20 cellular contexts compared by ENCODE assay signal in genomic region chr6:41958022-41958856, GRCh38. TPM values are rescaled to one million over a fixed set of nuclear protein-coding genes. Genes with fewer than 3 reads are reported as not detected.
A peak's percentile ranks its signal among the peaks of the same experiment; 100 is the strongest.
DNase-seq lines count a peak whose midpoint lies in the region; ATAC-seq and TF ChIP-seq lines count a peak whose summit lies in the region.
"Had no signal": no experiment of that assay in that cellular context is flagged by ENCODE, and none has a peak within 500 bp of the region (broad histone marks: within the 10 kb centered on the region; RNA-seq: fewer than 3 reads in every experiment).

No MANE protein-coding gene starts in this region.

- TF ChIP-seq CTCF in osteoblast (IDR thresholded peaks at IDR 0.05; ENCODE audit: extremely low read depth, low read depth, low read length): no peak

- H3K27me3 ChIP-seq in naive thymus-derived CD4-positive, alpha-beta T cell (ENCODE audit: control insufficient read depth in 2 of 2, insufficient read depth in 2 of 2, low read length in 2 of 2): no peaks in the 10 kb centered on the region
- no peaks in the 10 kb centered on the region for H3K27me3 ChIP-seq in osteoblast (ENCODE audit: insufficient read depth, low read length)
- H3K27me3 ChIP-seq: BLaER1, breast epithelium, dorsolateral prefrontal cortex had no signal

- no peak overlapping the region for H3K4me3 ChIP-seq in naive thymus-derived CD4-positive, alpha-beta T cell (ENCODE audit: low read length)
- H3K4me3 ChIP-seq in osteoblast (ENCODE audit: insufficient read depth, low read length): no peak overlapping the region
- H3K4me3 ChIP-seq: BLaER1, breast epithelium, dorsolateral prefrontal cortex had no signal

- no peak overlapping the region for H3K4me2 ChIP-seq in osteoblast (ENCODE audit: insufficient read depth, low read length)
- H3K4me2 ChIP-seq: BLaER1 had no signal

- no peaks in the 10 kb centered on the region for H4K20me1 ChIP-seq in osteoblast (ENCODE audit: insufficient read depth, low read length)
- H4K20me1 ChIP-seq: BLaER1 had no signal

- H3K4me3 Mint-ChIP-seq in activated CD4-positive, alpha-beta T cell treated with anti-CD3 and anti-CD28 coated beads for 36 hours: peak overlapping the region; percentile 32
- H3K4me3 Mint-ChIP-seq in activated T-helper 17 cell treated with anti-CD3 and anti-CD28 coated beads, Interleukin-2, amount 50 U/mL, for 72 hours: peak overlapping the region; percentile 74
- peak overlapping the region in 8 of 10 donors; percentile 14 to 64 (median 46) for H3K4me3 Mint-ChIP-seq in naive thymus-derived CD4-positive, alpha-beta T cell

- H3K4me1 ChIP-seq in naive thymus-derived CD4-positive, alpha-beta T cell (ENCODE audit: control insufficient read depth in 2 of 2, insufficient read depth in 2 of 2, low read length in 2 of 2): peaks cover 18 to 33% of the 10 kb centered on the region in 2 donors
- H3K4me1 ChIP-seq in osteoblast (ENCODE audit: insufficient read depth, low read length): no peaks in the 10 kb centered on the region
- H3K4me1 ChIP-seq: breast epithelium had no signal

- H3K9me3 Mint-ChIP-seq in activated CD4-positive, alpha-beta T cell treated with anti-CD3 and anti-CD28 coated beads for 36 hours (ENCODE audit: low read depth): peaks cover 8% of the 10 kb centered on the region
- no peaks in the 10 kb centered on the region for H3K9me3 Mint-ChIP-seq in activated T-helper 17 cell treated with anti-CD3 and anti-CD28 coated beads, Interleukin-2, amount 50 U/mL, for 72 hours
- peaks cover 0 to 6% (median 0%) of the 10 kb centered on the region in 11 donors for H3K9me3 Mint-ChIP-seq in naive thymus-derived CD4-positive, alpha-beta T cell

- peaks cover 0 to 30% (median 4%) of the 10 kb centered on the region in 3 experiments for H3K36me3 ChIP-seq in naive thymus-derived CD4-positive, alpha-beta T cell (ENCODE audit: control insufficient read depth in 2 of 3, insufficient read depth in 3 of 3, low read length in 3 of 3)
- H3K36me3 ChIP-seq in osteoblast (ENCODE audit: insufficient read depth, low read length): no peaks in the 10 kb centered on the region
- H3K36me3 ChIP-seq: breast epithelium had no signal

- H3K27me3 Mint-ChIP-seq in activated CD4-positive, alpha-beta T cell treated with anti-CD3 and anti-CD28 coated beads for 36 hours: no peaks in the 10 kb centered on the region
- H3K27me3 Mint-ChIP-seq in activated T-helper 17 cell treated with anti-CD3 and anti-CD28 coated beads, Interleukin-2, amount 50 U/mL, for 72 hours: no peaks in the 10 kb centered on the region
- H3K27me3 Mint-ChIP-seq in naive thymus-derived CD4-positive, alpha-beta T cell: no peaks in the 10 kb centered on the region

- POLR2A ChIA-PET in activated CD4-positive, alpha-beta T cell treated with anti-CD3 and anti-CD28 coated beads for 36 hours (lab: Charles Lee): interaction anchor here (0.7 kb wide), 1 partner anchor 85 kb away, joined by 6 read pairs; no protein-coding TSS in a partner anchor
- POLR2A ChIA-PET in naive thymus-derived CD4-positive, alpha-beta T cell (lab: Charles Lee): interaction anchor here (0.6 kb wide), 1 partner anchor 81 kb away, joined by 3 read pairs; no protein-coding TSS in a partner anchor

- CTCF ChIA-PET in activated CD4-positive, alpha-beta T cell treated with anti-CD3 and anti-CD28 coated beads for 36 hours (lab: Charles Lee): interaction anchor here (0.7 to 1.7 kb wide), 3 partner anchors 18 to 255 kb away, joined by 4 to 5 read pairs (median 5); no protein-coding TSS in a partner anchor
- CTCF ChIA-PET in naive thymus-derived CD4-positive, alpha-beta T cell (lab: Charles Lee): no interaction called here

- peaks cover 83% of the 10 kb centered on the region for H3K4me1 Mint-ChIP-seq in activated CD4-positive, alpha-beta T cell treated with anti-CD3 and anti-CD28 coated beads for 36 hours
- H3K4me1 Mint-ChIP-seq in activated T-helper 17 cell treated with anti-CD3 and anti-CD28 coated beads, Interleukin-2, amount 50 U/mL, for 72 hours: peaks cover 42% of the 10 kb centered on the region
- H3K4me1 Mint-ChIP-seq in naive thymus-derived CD4-positive, alpha-beta T cell: peaks cover 47 to 84% (median 66%) of the 10 kb centered on the region in 7 donors

- peaks cover 48% of the 10 kb centered on the region for H3K36me3 Mint-ChIP-seq in activated CD4-positive, alpha-beta T cell treated with anti-CD3 and anti-CD28 coated beads for 36 hours (ENCODE audit: low read depth)
- H3K36me3 Mint-ChIP-seq in activated T-helper 17 cell treated with anti-CD3 and anti-CD28 coated beads, Interleukin-2, amount 50 U/mL, for 72 hours (ENCODE audit: low read depth): peaks cover 49% of the 10 kb centered on the region
- peaks cover 0 to 41% (median 19%) of the 10 kb centered on the region in 5 donors for H3K36me3 Mint-ChIP-seq in naive thymus-derived CD4-positive, alpha-beta T cell

- H3K27ac Mint-ChIP-seq in activated CD4-positive, alpha-beta T cell treated with anti-CD3 and anti-CD28 coated beads for 36 hours: peak overlapping the region; percentile 97
- peak overlapping the region; percentile 85 for H3K27ac Mint-ChIP-seq in activated T-helper 17 cell treated with anti-CD3 and anti-CD28 coated beads, Interleukin-2, amount 50 U/mL, for 72 hours
- H3K27ac Mint-ChIP-seq in naive thymus-derived CD4-positive, alpha-beta T cell: peak overlapping the region in 8 of 9 donors; percentile 28 to 91 (median 74)

- no peaks in the 10 kb centered on the region for H3K9me3 ChIP-seq in naive thymus-derived CD4-positive, alpha-beta T cell (ENCODE audit: control insufficient read depth in 2 of 3, low read length in 3 of 3)
- H3K9me3 ChIP-seq in osteoblast (ENCODE audit: low read depth, low read length): no peaks in the 10 kb centered on the region
- H3K9me3 ChIP-seq: BLaER1, breast epithelium had no signal

- peak; percentile 87 for ATAC-seq in activated CD4-positive, alpha-beta T cell treated with anti-CD3 and anti-CD28 coated beads for 36 hours
- ATAC-seq in activated T-helper 17 cell treated with anti-CD3 and anti-CD28 coated beads, Interleukin-2, amount 50 U/mL, for 72 hours (replicated peaks): peak; percentile 87
- ATAC-seq in naive thymus-derived CD4-positive, alpha-beta T cell: no peak
- no peak for ATAC-seq in HG02840 (IDR thresholded peaks at IDR 0.05; ENCODE audit: low FRiP score, unreplicated experiment)
- ATAC-seq: esophagus mucosa, left ventricle myocardium superior had no signal

- intact Hi-C loops in activated CD4-positive, alpha-beta T cell treated with anti-CD3 and anti-CD28 coated beads for 36 hours (cut with DNase I, micrococcal nuclease): loop anchor here (1.0 to 2.0 kb wide), 6 partner anchors 12 to 81 kb away; no protein-coding TSS in a partner anchor
- intact Hi-C loops in naive thymus-derived CD4-positive, alpha-beta T cell (cut with micrococcal nuclease): no loop called here

- peak overlapping the region; percentile 22 for H3K27ac ChIP-seq in naive thymus-derived CD4-positive, alpha-beta T cell (ENCODE audit: low read depth, low read length)
- no peak overlapping the region for H3K27ac ChIP-seq in osteoblast (ENCODE audit: low read depth, low read length)
- H3K27ac ChIP-seq: breast epithelium, dorsolateral prefrontal cortex had no signal

- no peaks in the 10 kb centered on the region for H3K79me2 ChIP-seq in osteoblast (ENCODE audit: insufficient read depth, low read length)

- no peak overlapping the region for H2AFZ ChIP-seq in osteoblast (ENCODE audit: low read length)

- DNase-seq in activated CD4-positive, alpha-beta T cell treated with anti-CD3 and anti-CD28 coated beads for 36 hours: peak; percentile 71
- DNase-seq in activated CD4-positive, alpha-beta T cell treated with anti-CD3 and anti-CD28 coated beads for 1 hour: no peak
- peak; percentile 30 for DNase-seq in ELR (ENCODE audit: low read depth)
- no peak for DNase-seq in naive thymus-derived CD4-positive, alpha-beta T cell
- DNase-seq in hepatic stellate cell (ENCODE audit: low spot score): no peak
- DNase-seq in osteoblast (ENCODE audit: insufficient read length, low spot score, missing footprints): no peak
- DNase-seq: DMS53, dorsolateral prefrontal cortex, GOT3, left ventricle myocardium superior, MM.1S, NCI-H2029 treated with DMSO at 0.1 percent for 48 hours, NCI-H524 treated with DMSO at 0.1 percent for 48 hours, T1000, trophoblast cell had no signal

RNA-seq across cellular contexts. Expression of gene CCND3, which starts 16.6 kb away (rescaled TPM):
- total RNA-seq in activated CD4-positive, alpha-beta T cell treated with anti-CD3 and anti-CD28 coated beads for 36 hours: 100 to 1,000 TPM; 625 to 806 TPM
- total RNA-seq in activated T-helper 17 cell treated with anti-CD3 and anti-CD28 coated beads, Interleukin-2, amount 50 U/mL, for 72 hours: 100 to 1,000 TPM; 297 to 332 TPM
- total RNA-seq in naive thymus-derived CD4-positive, alpha-beta T cell: 100 to 1,000 TPM; 285 to 433 (median 313) TPM
- 100 to 1,000 TPM; 474 to 764 TPM for polyA plus RNA-seq in naive thymus-derived CD4-positive, alpha-beta T cell
- total RNA-seq in osteoblast: 17.7 and 21.0 TPM in 2 replicates

RNA-seq across cellular contexts. Expression of gene BYSL, which starts 36.9 kb away (rescaled TPM):
- 10 to 100 TPM; 51.6 to 56.0 TPM for total RNA-seq in activated CD4-positive, alpha-beta T cell treated with anti-CD3 and anti-CD28 coated beads for 36 hours
- 10 to 100 TPM; 23.3 to 53.1 TPM for total RNA-seq in activated T-helper 17 cell treated with anti-CD3 and anti-CD28 coated beads, Interleukin-2, amount 50 U/mL, for 72 hours
- 10 to 100 TPM in 1 of 5 experiments, 1 to 10 TPM in 4; 3.9 to 35.7 (median 8.1) TPM for total RNA-seq in naive thymus-derived CD4-positive, alpha-beta T cell
- polyA plus RNA-seq in naive thymus-derived CD4-positive, alpha-beta T cell: 1 to 10 TPM; 4.4 to 6.6 TPM
- 11.6 and 11.8 TPM in 2 replicates for total RNA-seq in osteoblast

RNA-seq across cellular contexts. Expression of gene MED20, which starts 37.3 kb away (rescaled TPM):
- 10 to 100 TPM; 19.4 to 21.6 TPM for total RNA-seq in activated CD4-positive, alpha-beta T cell treated with anti-CD3 and anti-CD28 coated beads for 36 hours
- 10 to 100 TPM; 20.5 to 22.6 TPM for total RNA-seq in activated T-helper 17 cell treated with anti-CD3 and anti-CD28 coated beads, Interleukin-2, amount 50 U/mL, for 72 hours
- 10 to 100 TPM in 1 of 5 experiments, 1 to 10 TPM in 4; 4.5 to 21.7 (median 9.4) TPM for total RNA-seq in naive thymus-derived CD4-positive, alpha-beta T cell
- 1 to 10 TPM; 4.2 to 4.7 TPM for polyA plus RNA-seq in naive thymus-derived CD4-positive, alpha-beta T cell
- total RNA-seq in osteoblast: 27.4 and 30.8 TPM in 2 replicates

Comparison
In these comparisons a context has a peak if more than half of its experiments do, and no peak if none do; other contexts are left out.
1. DNase-seq: peak in activated CD4-positive, alpha-beta T cell treated with anti-CD3 and anti-CD28 coated beads for 36 hours (single experiment) and ELR (single experiment); none in activated CD4-positive, alpha-beta T cell treated with anti-CD3 and anti-CD28 coated beads for 1 hour (single experiment), naive thymus-derived CD4-positive, alpha-beta T cell (0 of 9), hepatic stellate cell (single experiment) and osteoblast (single experiment).
2. ATAC-seq: peak in activated CD4-positive, alpha-beta T cell treated with anti-CD3 and anti-CD28 coated beads for 36 hours (single experiment) and activated T-helper 17 cell treated with anti-CD3 and anti-CD28 coated beads, Interleukin-2, amount 50 U/mL, for 72 hours (single experiment); none in naive thymus-derived CD4-positive, alpha-beta T cell (single experiment) and HG02840 (single experiment).
3. RNA of gene CCND3, which starts 16.6 kb away (total RNA-seq): 625 to 806 TPM in activated CD4-positive, alpha-beta T cell treated with anti-CD3 and anti-CD28 coated beads for 36 hours, 297 to 332 TPM in activated T-helper 17 cell treated with anti-CD3 and anti-CD28 coated beads, Interleukin-2, amount 50 U/mL, for 72 hours and 285 to 433 TPM in naive thymus-derived CD4-positive, alpha-beta T cell; 17.7 to 21.0 TPM in osteoblast; every median in the first group is over 10 times any median in the second.
4. intact Hi-C loops: an anchor here in activated CD4-positive, alpha-beta T cell treated with anti-CD3 and anti-CD28 coated beads for 36 hours (1.0 to 2.0 kb wide); none called in naive thymus-derived CD4-positive, alpha-beta T cell.
5. Peak in every context shown above with its lines, with median percentiles within 50 percentile points of each other: H3K27ac Mint-ChIP-seq and H3K4me3 Mint-ChIP-seq.